In the genomic region with DNA sequence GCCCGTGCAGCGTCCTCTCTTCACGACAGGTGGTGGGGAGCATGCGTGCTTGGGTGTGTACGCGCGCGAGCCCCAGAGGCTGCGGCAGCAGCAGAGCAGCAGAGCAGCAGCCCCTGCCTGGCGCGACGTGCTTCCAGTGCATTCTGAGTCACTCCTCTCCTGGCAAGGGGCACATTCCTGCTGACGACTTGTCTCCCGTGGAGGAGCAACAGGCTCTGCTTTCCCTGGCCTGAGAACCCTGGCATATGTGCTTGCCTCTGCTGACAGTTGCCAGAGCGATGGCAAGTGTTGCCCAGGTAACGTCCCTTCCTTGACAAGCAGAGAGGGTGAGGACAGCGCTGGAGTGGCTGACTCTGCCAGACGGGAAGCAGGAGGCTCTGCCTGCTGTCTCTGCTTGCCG, we compare ENCODE assay signal across 8 cellular contexts.
DNase-seq lines count a peak whose midpoint lies in the region; ATAC-seq, FAIRE-seq and TF ChIP-seq lines count a peak whose summit lies in the region.

No MANE protein-coding gene starts in this region.

- FAIRE-seq in pancreas (lab: Jason Lieb, UNC), result no peak

- no peak overlapping the region for H3K27ac Mint-ChIP-seq in CD4-positive, alpha-beta T cell

- H3K4me1 ChIP-seq in pancreas, result peaks cover 0 to 4% (median 0%) of the 10 kb centered on the region in 3 donors

- CTCF ChIA-PET in CD4-positive, alpha-beta T cell (lab: Charles Lee), result no interaction called here

- H3K4me3 ChIP-seq in pancreas, result no peak overlapping the region

- H3K9me3 ChIP-seq in pancreas, result no peaks in the 10 kb centered on the region
- H3K9me3 ChIP-seq in CD4-positive, alpha-beta T cell (ENCODE audit: control insufficient read depth, low read length), result no peaks in the 10 kb centered on the region

- TF ChIP-seq CTCF in pancreas (IDR thresholded peaks at IDR 0.05), result no peak
- TF ChIP-seq CTCF in CD4-positive, alpha-beta T cell (IDR thresholded peaks at IDR 0.05), result no peak

- POLR2A ChIA-PET in CD4-positive, alpha-beta T cell (lab: Charles Lee), result no interaction called here

- no peaks in the 10 kb centered on the region for H3K9me3 Mint-ChIP-seq in CD4-positive, alpha-beta T cell

- H3K27me3 Mint-ChIP-seq in CD4-positive, alpha-beta T cell, result no peaks in the 10 kb centered on the region

- H3K4me3 Mint-ChIP-seq in CD4-positive, alpha-beta T cell, result no peak overlapping the region

- intact Hi-C loops in pancreas (cut with DNase I), result no loop called here
- intact Hi-C loops in CD4-positive, alpha-beta T cell (cut with DNase I, micrococcal nuclease), result no loop called here

- no peaks in the 10 kb centered on the region for H3K27me3 ChIP-seq in pancreas
- no peaks in the 10 kb centered on the region for H3K27me3 ChIP-seq in CD4-positive, alpha-beta T cell (ENCODE audit: control insufficient read depth, insufficient read depth, low read length)

- ATAC-seq in pancreas, result peak; percentile 87 to 96 (median 94)
- ATAC-seq in CD4-positive, alpha-beta T cell (ENCODE audit: poor library complexity), result no peak
- ATAC-seq in HG03442 (IDR thresholded peaks at IDR 0.05; ENCODE audit: unreplicated experiment), result no peak

- DNase-seq in EL, result peak; percentile 86
- DNase-seq in NCI-H510A treated with DMSO at 0.1 percent for 48 hours (lab: John Stamatoyannopoulos, UW), result peak; percentile 46
- DNase-seq in fibroblast of gingiva (ENCODE audit: low read depth), result peak; percentile 63
- DNase-seq in pancreas, result peak in 5 of 6 donors; percentile 70 to 98 (median 95)
- DNase-seq in activated CD8-positive, alpha-beta memory T cell treated with anti-CD3 and anti-CD28 coated beads, Interleukin-2, amount 50 U/mL, for 4 hours, result no peak
- no peak for DNase-seq in CD4-positive, alpha-beta T cell
- DNase-seq in stimulated activated CD4-positive, alpha-beta T cell treated with anti-CD3 and anti-CD28 coated beads, Interleukin-4, amount 100 ng/mL, for 24 hours, result no peak

- peak overlapping the region; percentile 44 to 58 (median 48) for H3K27ac ChIP-seq in pancreas
- H3K27ac ChIP-seq in CD4-positive, alpha-beta T cell (ENCODE audit: low read depth, low read length), result no peak overlapping the region

- H3K36me3 ChIP-seq in pancreas, result no peaks in the 10 kb centered on the region

- WGBS in pancreas, 2 donors, result 36 to 38% methylated on average over 19 of the region's 19 CpGs

- peaks cover 13% of the 10 kb centered on the region for H3K36me3 Mint-ChIP-seq in CD4-positive, alpha-beta T cell (ENCODE audit: low read depth)

- H3K4me1 Mint-ChIP-seq in CD4-positive, alpha-beta T cell (ENCODE audit: low read depth), result peaks cover 18% of the 10 kb centered on the region

Comparison
In these comparisons a context has a peak if more than half of its experiments do, and no peak if none do; other contexts are left out.
1. DNase-seq: peak in EL (single experiment), NCI-H510A treated with DMSO at 0.1 percent for 48 hours (single experiment), fibroblast of gingiva (single experiment) and pancreas (5 of 6); none in activated CD8-positive, alpha-beta memory T cell treated with anti-CD3 and anti-CD28 coated beads, Interleukin-2, amount 50 U/mL, for 4 hours (single experiment), CD4-positive, alpha-beta T cell (0 of 10) and stimulated activated CD4-positive, alpha-beta T cell treated with anti-CD3 and anti-CD28 coated beads, Interleukin-4, amount 100 ng/mL, for 24 hours (single experiment).
2. ATAC-seq: peak in pancreas (4 of 4); none in CD4-positive, alpha-beta T cell (single experiment) and HG03442 (single experiment).